Comparison of ENCODE assay signal across 1 cellular context in the genomic region with DNA sequence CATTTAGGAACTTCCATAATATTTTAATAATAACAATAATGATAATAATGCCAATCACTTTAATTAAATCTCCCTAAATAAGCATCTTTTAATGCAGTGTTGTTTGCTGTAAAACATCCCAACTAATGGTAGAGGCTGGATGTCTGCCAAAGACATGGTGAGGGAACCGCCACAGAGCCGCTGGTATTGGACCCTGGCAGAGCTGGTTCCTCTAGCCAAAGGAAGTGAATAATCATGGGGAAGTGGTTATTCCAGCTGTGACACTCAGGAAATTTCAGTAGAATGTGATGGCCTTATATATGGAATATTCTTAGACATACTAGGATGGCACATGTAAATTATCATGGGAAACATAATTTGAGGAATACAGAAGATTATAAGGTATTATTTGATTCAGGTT.
TF ChIP-seq lines count a peak whose summit lies in the region.

No MANE protein-coding gene starts in this region.

TF ChIP-seq in GM23338, 12 proteins besides CTCF, POLR2A, EP300 and RAD21 (continued from another document):
- TF ChIP-seq, protein P1, sequence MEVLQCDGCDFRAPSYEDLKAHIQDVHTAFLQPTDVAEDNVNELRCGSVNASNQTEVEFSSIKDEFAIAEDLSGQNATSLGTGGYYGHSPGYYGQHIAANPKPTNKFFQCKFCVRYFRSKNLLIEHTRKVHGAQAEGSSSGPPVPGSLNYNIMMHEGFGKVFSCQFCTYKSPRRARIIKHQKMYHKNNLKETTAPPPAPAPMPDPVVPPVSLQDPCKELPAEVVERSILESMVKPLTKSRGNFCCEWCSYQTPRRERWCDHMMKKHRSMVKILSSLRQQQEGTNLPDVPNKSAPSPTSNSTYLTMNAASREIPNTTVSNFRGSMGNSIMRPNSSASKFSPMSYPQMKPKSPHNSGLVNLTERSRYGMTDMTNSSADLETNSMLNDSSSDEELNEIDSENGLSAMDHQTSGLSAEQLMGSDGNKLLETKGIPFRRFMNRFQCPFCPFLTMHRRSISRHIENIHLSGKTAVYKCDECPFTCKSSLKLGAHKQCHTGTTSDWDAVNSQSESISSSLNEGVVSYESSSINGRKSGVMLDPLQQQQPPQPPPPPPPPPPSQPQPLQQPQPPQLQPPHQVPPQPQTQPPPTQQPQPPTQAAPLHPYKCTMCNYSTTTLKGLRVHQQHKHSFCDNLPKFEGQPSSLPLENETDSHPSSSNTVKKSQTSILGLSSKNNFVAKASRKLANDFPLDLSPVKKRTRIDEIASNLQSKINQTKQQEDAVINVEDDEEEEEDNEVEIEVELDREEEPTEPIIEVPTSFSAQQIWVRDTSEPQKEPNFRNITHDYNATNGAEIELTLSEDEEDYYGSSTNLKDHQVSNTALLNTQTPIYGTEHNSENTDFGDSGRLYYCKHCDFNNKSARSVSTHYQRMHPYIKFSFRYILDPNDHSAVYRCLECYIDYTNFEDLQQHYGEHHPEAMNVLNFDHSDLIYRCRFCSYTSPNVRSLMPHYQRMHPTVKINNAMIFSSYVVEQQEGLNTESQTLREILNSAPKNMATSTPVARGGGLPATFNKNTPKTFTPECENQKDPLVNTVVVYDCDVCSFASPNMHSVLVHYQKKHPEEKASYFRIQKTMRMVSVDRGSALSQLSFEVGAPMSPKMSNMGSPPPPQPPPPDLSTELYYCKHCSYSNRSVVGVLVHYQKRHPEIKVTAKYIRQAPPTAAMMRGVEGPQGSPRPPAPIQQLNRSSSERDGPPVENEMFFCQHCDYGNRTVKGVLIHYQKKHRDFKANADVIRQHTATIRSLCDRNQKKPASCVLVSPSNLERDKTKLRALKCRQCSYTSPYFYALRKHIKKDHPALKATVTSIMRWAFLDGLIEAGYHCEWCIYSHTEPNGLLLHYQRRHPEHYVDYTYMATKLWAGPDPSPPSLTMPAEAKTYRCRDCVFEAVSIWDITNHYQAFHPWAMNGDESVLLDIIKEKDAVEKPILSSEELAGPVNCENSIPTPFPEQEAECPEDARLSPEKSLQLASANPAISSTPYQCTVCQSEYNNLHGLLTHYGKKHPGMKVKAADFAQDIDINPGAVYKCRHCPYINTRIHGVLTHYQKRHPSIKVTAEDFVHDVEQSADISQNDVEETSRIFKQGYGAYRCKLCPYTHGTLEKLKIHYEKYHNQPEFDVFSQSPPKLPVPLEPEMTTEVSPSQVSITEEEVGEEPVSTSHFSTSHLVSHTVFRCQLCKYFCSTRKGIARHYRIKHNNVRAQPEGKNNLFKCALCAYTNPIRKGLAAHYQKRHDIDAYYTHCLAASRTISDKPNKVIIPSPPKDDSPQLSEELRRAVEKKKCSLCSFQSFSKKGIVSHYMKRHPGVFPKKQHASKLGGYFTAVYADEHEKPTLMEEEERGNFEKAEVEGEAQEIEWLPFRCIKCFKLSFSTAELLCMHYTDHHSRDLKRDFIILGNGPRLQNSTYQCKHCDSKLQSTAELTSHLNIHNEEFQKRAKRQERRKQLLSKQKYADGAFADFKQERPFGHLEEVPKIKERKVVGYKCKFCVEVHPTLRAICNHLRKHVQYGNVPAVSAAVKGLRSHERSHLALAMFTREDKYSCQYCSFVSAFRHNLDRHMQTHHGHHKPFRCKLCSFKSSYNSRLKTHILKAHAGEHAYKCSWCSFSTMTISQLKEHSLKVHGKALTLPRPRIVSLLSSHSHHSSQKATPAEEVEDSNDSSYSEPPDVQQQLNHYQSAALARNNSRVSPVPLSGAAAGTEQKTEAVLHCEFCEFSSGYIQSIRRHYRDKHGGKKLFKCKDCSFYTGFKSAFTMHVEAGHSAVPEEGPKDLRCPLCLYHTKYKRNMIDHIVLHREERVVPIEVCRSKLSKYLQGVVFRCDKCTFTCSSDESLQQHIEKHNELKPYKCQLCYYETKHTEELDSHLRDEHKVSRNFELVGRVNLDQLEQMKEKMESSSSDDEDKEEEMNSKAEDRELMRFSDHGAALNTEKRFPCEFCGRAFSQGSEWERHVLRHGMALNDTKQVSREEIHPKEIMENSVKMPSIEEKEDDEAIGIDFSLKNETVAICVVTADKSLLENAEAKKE (CRISPR knock-in tag; IDR thresholded peaks at IDR 0.05), result no peak
TF ChIP-seq in GM23338: peak in this region for 0.
